Comparison of ENCODE assay signal across 16 cellular contexts in genomic region chr13:111573801-111574200, GRCh38.
DNase-seq lines count a peak whose midpoint lies in the region; ATAC-seq and TF ChIP-seq lines count a peak whose summit lies in the region.
"Had no signal": no experiment of that assay in that cellular context is flagged by ENCODE, and none has a peak within 500 bp of the region (broad histone marks: within the 10 kb centered on the region; RNA-seq: fewer than 3 reads in every experiment).

No MANE protein-coding gene starts in this region.

- no peak overlapping the region for H2AFZ ChIP-seq in neural progenitor cell (replicated peaks)

- intact Hi-C loops in upper lobe of right lung (cut with DNase I) = no loop called here

- H3K27ac Mint-ChIP-seq in neural progenitor cell = peak overlapping the region; percentile 9
- H3K27ac Mint-ChIP-seq: CD4-positive, CD25-positive, alpha-beta regulatory T cell; H9 had no signal

- no peak overlapping the region for H3K4me2 ChIP-seq in neural progenitor cell
- H3K4me2 ChIP-seq: BLaER1 treated with 17β-estradiol and CSF1 and Interleukin-3, amounts not matched to agents 10 nM and 100 nM had no signal

- no peaks in the 10 kb centered on the region for H3K36me3 ChIP-seq in neural progenitor cell
- no peaks in the 10 kb centered on the region for H3K36me3 ChIP-seq in upper lobe of right lung

- no peaks in the 10 kb centered on the region for H3K27me3 ChIP-seq in neural progenitor cell
- H3K27me3 ChIP-seq in upper lobe of right lung = no peaks in the 10 kb centered on the region

- H3K4me1 ChIP-seq in neural progenitor cell (no peaks in the 10 kb centered on the region), upper lobe of right lung (no peaks in the 10 kb centered on the region)

- no peaks in the 10 kb centered on the region for H3F3A ChIP-seq in neural progenitor cell (ENCODE audit: low read depth)

- no peak overlapping the region for H3K4me3 ChIP-seq in neural progenitor cell
- no peak overlapping the region for H3K4me3 ChIP-seq in upper lobe of right lung

- H3K4me1 Mint-ChIP-seq in neural progenitor cell = peaks cover 20% of the 10 kb centered on the region
- H3K4me1 Mint-ChIP-seq: CD4-positive, CD25-positive, alpha-beta regulatory T cell; H9 had no signal

- no peak for ATAC-seq in upper lobe of right lung
- no peak for ATAC-seq in HG03039 (IDR thresholded peaks at IDR 0.05; ENCODE audit: unreplicated experiment)

- H3K79me2 ChIP-seq in neural progenitor cell (ENCODE audit: low read depth) = no peaks in the 10 kb centered on the region

- peaks cover 4% of the 10 kb centered on the region for H3K9me3 ChIP-seq in neural progenitor cell (ENCODE audit: low read depth)
- peaks cover 8% of the 10 kb centered on the region for H3K9me3 ChIP-seq in upper lobe of right lung

- H3K36me3 Mint-ChIP-seq in neural progenitor cell = peaks cover 9% of the 10 kb centered on the region

- DNase-seq in NCI-H1092 treated with DMSO at 0.1 percent for 48 hours (lab: John Stamatoyannopoulos, UW) = peak; percentile 54
- no peak for DNase-seq in NCI-H1092 (lab: John Stamatoyannopoulos, UW)
- peak; percentile 57 for DNase-seq in COLO668 (lab: John Stamatoyannopoulos, UW; ENCODE audit: unreplicated experiment)
- no peak for DNase-seq in neural progenitor cell (ENCODE audit: low spot score)
- DNase-seq in upper lobe of right lung = no peak
- DNase-seq in SKM-1 (lab: John Stamatoyannopoulos, UW; ENCODE audit: unreplicated experiment) = no peak
- DNase-seq: 8988T; ACHN; Calu3; CD4-positive, CD25-positive, alpha-beta regulatory T cell; GDM1; GOT3; H9 had no signal

- TF ChIP-seq CTCF in VCaP (conservative IDR thresholded peaks at IDR 0.05) (no peak), neural progenitor cell (IDR thresholded peaks at IDR 0.05) (no peak), upper lobe of right lung (IDR thresholded peaks at IDR 0.05) (no peak)

- no peaks in the 10 kb centered on the region for H4K20me1 ChIP-seq in neural progenitor cell (ENCODE audit: low read depth)
- H4K20me1 ChIP-seq: BLaER1 treated with 17β-estradiol and CSF1 and Interleukin-3, amounts not matched to agents 10 nM and 100 nM had no signal

- peaks cover 27% of the 10 kb centered on the region for H3K9me3 Mint-ChIP-seq in neural progenitor cell

- no peak overlapping the region for H3K9ac ChIP-seq in neural progenitor cell
- H3K9ac ChIP-seq: BLaER1 treated with 17β-estradiol and CSF1 and Interleukin-3, amounts not matched to agents 10 nM and 100 nM had no signal

- peaks cover 9% of the 10 kb centered on the region for H3K27me3 Mint-ChIP-seq in neural progenitor cell (ENCODE audit: insufficient read depth, low read depth)
- H3K27me3 Mint-ChIP-seq: CD4-positive, CD25-positive, alpha-beta regulatory T cell had no signal

- H3K27ac ChIP-seq in VCaP (peak overlapping the region; percentile 89), neural progenitor cell (no peak overlapping the region), upper lobe of right lung (no peak overlapping the region)
- H3K27ac ChIP-seq: BLaER1 treated with 17β-estradiol and CSF1 and Interleukin-3, amounts not matched to agents 10 nM and 100 nM had no signal

- H3K4me3 Mint-ChIP-seq in neural progenitor cell = peak overlapping the region; percentile 58
- H3K4me3 Mint-ChIP-seq: CD4-positive, CD25-positive, alpha-beta regulatory T cell; H9 had no signal

Comparison
In these comparisons a context has a peak if more than half of its experiments do, and no peak if none do; other contexts are left out.
1. DNase-seq: peak in NCI-H1092 treated with DMSO at 0.1 percent for 48 hours (single experiment) and COLO668 (single experiment); none in NCI-H1092 (single experiment), neural progenitor cell (single experiment), upper lobe of right lung (single experiment) and SKM-1 (single experiment).